In genomic region chr18:5475252-5475651, GRCh38 we compare ENCODE assay signal across 15 cellular contexts.
DNase-seq lines count a peak whose midpoint lies in the region; ATAC-seq and TF ChIP-seq lines count a peak whose summit lies in the region.
"Had no signal": no experiment of that assay in that cellular context is flagged by ENCODE, and none has a peak within 500 bp of the region (broad histone marks: within the 10 kb centered on the region; RNA-seq: fewer than 3 reads in every experiment).

No MANE protein-coding gene starts in this region.

- peaks cover 43% of the 10 kb centered on the region for H3K4me1 Mint-ChIP-seq in chondrocyte (ENCODE audit: low read depth)
- no peaks in the 10 kb centered on the region for H3K4me1 Mint-ChIP-seq in stimulated activated effector memory CD8-positive, alpha-beta T cell treated with anti-CD3 and anti-CD28 coated beads, Interleukin-12 subunit alpha, Interleukin-12 subunit beta, amount 100 ng/mL, for 72 hours

- no peak overlapping the region for H3K4me3 Mint-ChIP-seq in chondrocyte (ENCODE audit: unreplicated experiment)
- H3K4me3 Mint-ChIP-seq in stimulated activated effector memory CD8-positive, alpha-beta T cell treated with anti-CD3 and anti-CD28 coated beads, Interleukin-12 subunit alpha, Interleukin-12 subunit beta, amount 100 ng/mL, for 72 hours, result no peak overlapping the region
- H3K4me3 Mint-ChIP-seq: activated CD8-positive, alpha-beta T cell treated with anti-CD3 and anti-CD28 coated beads, Interleukin-2, amount 10 ng/mL, durations not matched to agents 7 days and 5 days had no signal

- H3K27me3 Mint-ChIP-seq in chondrocyte (ENCODE audit: low read depth), result no peaks in the 10 kb centered on the region

- no peak for TF ChIP-seq POLR2A in upper lobe of left lung (IDR thresholded peaks at IDR 0.05)

- H3K4me3 ChIP-seq in left lung, result no peak overlapping the region
- H3K4me3 ChIP-seq in upper lobe of left lung, result no peak overlapping the region
- H3K4me3 ChIP-seq: cardiac muscle cell, thoracic aorta had no signal

- intact Hi-C loops in left lung (cut with DNase I), result no loop called here

- no peak overlapping the region for H3K27ac ChIP-seq in left lung
- no peak overlapping the region for H3K27ac ChIP-seq in upper lobe of left lung
- H3K27ac ChIP-seq: cardiac muscle cell, thoracic aorta had no signal

- peaks cover 0 to 6% of the 10 kb centered on the region in 2 donors for H3K4me1 ChIP-seq in left lung
- H3K4me1 ChIP-seq in upper lobe of left lung, result no peaks in the 10 kb centered on the region

- H3K36me3 ChIP-seq in left lung (no peaks in the 10 kb centered on the region), upper lobe of left lung (no peaks in the 10 kb centered on the region)
- H3K36me3 ChIP-seq: thoracic aorta had no signal

- no peaks in the 10 kb centered on the region for H3K9me3 ChIP-seq in left lung
- H3K9me3 ChIP-seq in upper lobe of left lung, result no peaks in the 10 kb centered on the region
- H3K9me3 ChIP-seq: thoracic aorta had no signal

- ATAC-seq in left lung (peak; percentile 70), upper lobe of left lung (ENCODE audit: low FRiP score in 2 of 2) (peak; percentile 26 to 82), GM21447 (IDR thresholded peaks at IDR 0.05; ENCODE audit: unreplicated experiment) (no peak), GM21360 (IDR thresholded peaks at IDR 0.05; ENCODE audit: unreplicated experiment) (no peak)
- no peak for ATAC-seq in stimulated activated effector memory CD8-positive, alpha-beta T cell treated with anti-CD3 and anti-CD28 coated beads, Interleukin-12 subunit alpha, Interleukin-12 subunit beta, amount 100 ng/mL, for 72 hours
- ATAC-seq: activated CD8-positive, alpha-beta T cell treated with anti-CD3 and anti-CD28 coated beads, Interleukin-2, amount 10 ng/mL, durations not matched to agents 7 days and 5 days had no signal

- TF ChIP-seq CTCF in chondrocyte (IDR thresholded peaks at IDR 0.05) (no peak), left lung (IDR thresholded peaks at IDR 0.05) (no peak), upper lobe of left lung (IDR thresholded peaks at IDR 0.05) (no peak)

- H3K27me3 ChIP-seq in left lung, result no peaks in the 10 kb centered on the region
- no peaks in the 10 kb centered on the region for H3K27me3 ChIP-seq in upper lobe of left lung
- H3K27me3 ChIP-seq: cardiac muscle cell had no signal

- H3K36me3 Mint-ChIP-seq in chondrocyte (ENCODE audit: low read depth), result peaks cover 2% of the 10 kb centered on the region
- no peaks in the 10 kb centered on the region for H3K36me3 Mint-ChIP-seq in stimulated activated effector memory CD8-positive, alpha-beta T cell treated with anti-CD3 and anti-CD28 coated beads, Interleukin-12 subunit alpha, Interleukin-12 subunit beta, amount 100 ng/mL, for 72 hours

- peak overlapping the region; percentile 38 for H3K27ac Mint-ChIP-seq in chondrocyte (ENCODE audit: unreplicated experiment)
- H3K27ac Mint-ChIP-seq in stimulated activated effector memory CD8-positive, alpha-beta T cell treated with anti-CD3 and anti-CD28 coated beads, Interleukin-12 subunit alpha, Interleukin-12 subunit beta, amount 100 ng/mL, for 72 hours, result no peak overlapping the region
- H3K27ac Mint-ChIP-seq: activated CD8-positive, alpha-beta T cell treated with anti-CD3 and anti-CD28 coated beads, Interleukin-2, amount 10 ng/mL, durations not matched to agents 7 days and 5 days had no signal

- no peak for TF ChIP-seq EP300 in upper lobe of left lung (IDR thresholded peaks at IDR 0.05)

- WGBS in upper lobe of left lung, 2 donors, result 20 to 33% methylated on average over 7 of the region's 7 CpGs

- no peaks in the 10 kb centered on the region for H3K9me3 Mint-ChIP-seq in chondrocyte (ENCODE audit: low read depth)
- H3K9me3 Mint-ChIP-seq in stimulated activated effector memory CD8-positive, alpha-beta T cell treated with anti-CD3 and anti-CD28 coated beads, Interleukin-12 subunit alpha, Interleukin-12 subunit beta, amount 100 ng/mL, for 72 hours, result no peaks in the 10 kb centered on the region

- peak; percentile 78 to 96 for DNase-seq in NOMO-1 (lab: John Stamatoyannopoulos, UW; ENCODE audit: unreplicated experiment in 2 of 2)
- no peak for DNase-seq in chondrocyte (ENCODE audit: low spot score)
- DNase-seq in left lung, result no peak
- DNase-seq in upper lobe of left lung, result peak in 1 of 2 donors; percentile 47
- no peak for DNase-seq in stimulated activated effector memory CD8-positive, alpha-beta T cell treated with anti-CD3 and anti-CD28 coated beads, Interleukin-12 subunit alpha, Interleukin-12 subunit beta, amount 100 ng/mL, for 72 hours (ENCODE audit: low spot score in 2 of 2)
- DNase-seq: activated CD8-positive, alpha-beta T cell treated with anti-CD3 and anti-CD28 coated beads, Interleukin-2, amount 10 ng/mL, durations not matched to agents 7 days and 5 days; NCI-H1048; NCI-H526 treated with DMSO at 0.1 percent for 48 hours; RPMI8226; stimulated activated CD4-positive, alpha-beta T cell treated with anti-CD3 and anti-CD28 coated beads, Interleukin-4, amount 100 ng/mL, for 24 hours; stimulated activated CD8-positive, alpha-beta memory T cell treated with anti-CD3 and anti-CD28 coated beads, Interleukin-4, amount 100 ng/mL, for 48 hours had no signal

Comparison
In these comparisons a context has a peak if more than half of its experiments do, and no peak if none do; other contexts are left out.
1. DNase-seq: peak in NOMO-1 (2 of 2); none in chondrocyte (single experiment), left lung (0 of 2) and stimulated activated effector memory CD8-positive, alpha-beta T cell treated with anti-CD3 and anti-CD28 coated beads, Interleukin-12 subunit alpha, Interleukin-12 subunit beta, amount 100 ng/mL, for 72 hours (0 of 2).
2. ATAC-seq: peak in left lung (single experiment) and upper lobe of left lung (2 of 2); none in GM21447 (single experiment), GM21360 (single experiment) and stimulated activated effector memory CD8-positive, alpha-beta T cell treated with anti-CD3 and anti-CD28 coated beads, Interleukin-12 subunit alpha, Interleukin-12 subunit beta, amount 100 ng/mL, for 72 hours (single experiment).